8 cellular contexts compared by ENCODE assay signal in genomic region chr14:104690266-104690711, GRCh38. TPM values are rescaled to one million over a fixed set of nuclear protein-coding genes. Genes with fewer than 3 reads are reported as not detected.
A peak's percentile ranks its signal among the peaks of the same experiment; 100 is the strongest.
DNase-seq lines count a peak whose midpoint lies in the region; ATAC-seq and TF ChIP-seq lines count a peak whose summit lies in the region.

No MANE protein-coding gene starts in this region.

- H3K4me1 Mint-ChIP-seq in GM23338 (peaks cover 25% of the 10 kb centered on the region), activated B cell treated with CpG ODN at 0.5 μM for 24 hours (peaks cover 68% of the 10 kb centered on the region)

- H3K4me3 Mint-ChIP-seq in GM23338 = peak overlapping the region; percentile 71
- H3K4me3 Mint-ChIP-seq in activated B cell treated with CpG ODN at 0.5 μM for 24 hours = peak overlapping the region; percentile 72

- H3K79me2 ChIP-seq in GM23338 (replicated peaks; ENCODE audit: insufficient read depth) = peaks cover 46% of the 10 kb centered on the region

- no peaks in the 10 kb centered on the region; the same call in 2 of the 3 replicates for H3K9me3 Mint-ChIP-seq in GM23338
- no peaks in the 10 kb centered on the region for H3K9me3 Mint-ChIP-seq in activated B cell treated with CpG ODN at 0.5 μM for 24 hours

- peak overlapping the region; percentile 95 for H3K4me2 ChIP-seq in GM23338

- TF ChIP-seq CTCF in GM23338 (conservative IDR thresholded peaks at IDR 0.05; ENCODE audit: low read depth in 2 of 2) (no peak), activated B cell treated with CpG ODN at 0.5 μM for 24 hours (IDR thresholded peaks at IDR 0.05) (no peak)

- POLR2A ChIA-PET in activated B cell treated with CpG ODN at 0.5 μM for 24 hours (lab: Charles Lee) = interaction anchor here (1.1 to 1.8 kb wide), 5 partner anchors 10 to 62 kb away, joined by 4 to 7 read pairs (median 4); partner anchors contain the start of gene SIVA1

- ATAC-seq in GM23338 (no peak), activated B cell treated with CpG ODN at 0.5 μM for 24 hours (ENCODE audit: low read depth) (no peak), left ventricle myocardium superior (no peak), HG03039 (IDR thresholded peaks at IDR 0.05; ENCODE audit: unreplicated experiment) (no peak), HG03342 (IDR thresholded peaks at IDR 0.05; ENCODE audit: unreplicated experiment) (no peak)

- H4K20me1 ChIP-seq in GM23338 (replicated peaks; ENCODE audit: insufficient read depth) = 0 out of 2 replicates have a peak, but pooled peaks cover 2% of the 10 kb centered on the region

- H3K27ac ChIP-seq in GM23338 (ENCODE audit: low read depth) (no peak overlapping the region), skin epidermis (peak overlapping the region in 19 of 21 experiments; percentile 73 to 95 (median 87))

- no peak overlapping the region for H2AFZ ChIP-seq in GM23338

- CTCF ChIA-PET in activated B cell treated with CpG ODN at 0.5 μM for 24 hours (lab: Charles Lee) = no interaction called here

- intact Hi-C loops in activated B cell treated with CpG ODN at 0.5 μM for 24 hours (cut with micrococcal nuclease) = no loop called here
- intact Hi-C loops in left ventricle myocardium superior (cut with micrococcal nuclease) = no loop called here

- H3K4me3 ChIP-seq in GM23338 (peak overlapping the region; percentile 78), skin epidermis (peak overlapping the region; percentile 65 to 97 (median 96))

- 0 out of 2 replicates have a peak, but pooled peaks cover 5% of the 10 kb centered on the region for H3F3A ChIP-seq in GM23338 (replicated peaks; ENCODE audit: low read depth)

- DNase-seq in GM23338 (ENCODE audit: low spot score) (no peak), activated B cell treated with CpG ODN at 0.5 μM for 24 hours (no peak), left ventricle myocardium superior (peak; percentile 32), NCI-H2227 treated with DMSO at 0.1 percent for 48 hours (lab: John Stamatoyannopoulos, UW) (no peak), AG08395 (ENCODE audit: low spot score) (no peak)

- peaks cover 33% of the 10 kb centered on the region for H3K4me1 ChIP-seq in GM23338 (ENCODE audit: insufficient read depth)

- H3K36me3 ChIP-seq in GM23338 (ENCODE audit: insufficient read depth) = no peaks in the 10 kb centered on the region

- no peaks in the 10 kb centered on the region for H3K9me2 ChIP-seq in GM23338 (ENCODE audit: insufficient read depth)

- H3K27ac Mint-ChIP-seq in GM23338 = no peak overlapping the region
- no peak overlapping the region for H3K27ac Mint-ChIP-seq in activated B cell treated with CpG ODN at 0.5 μM for 24 hours

- no peaks in the 10 kb centered on the region for H3K27me3 ChIP-seq in GM23338 (ENCODE audit: insufficient read depth)

- peaks cover 20% of the 10 kb centered on the region for H3K27me3 Mint-ChIP-seq in GM23338 (ENCODE audit: insufficient read depth, low read depth, poor library complexity)
- no peaks in the 10 kb centered on the region for H3K27me3 Mint-ChIP-seq in activated B cell treated with CpG ODN at 0.5 μM for 24 hours

- H3K36me3 Mint-ChIP-seq in GM23338 (ENCODE audit: low read depth) = no peaks in the 10 kb centered on the region
- no peaks in the 10 kb centered on the region for H3K36me3 Mint-ChIP-seq in activated B cell treated with CpG ODN at 0.5 μM for 24 hours (ENCODE audit: low read depth)

TF ChIP-seq in GM23338, 12 proteins besides CTCF, POLR2A, EP300 and RAD21:
- TF ChIP-seq NANOG (IDR thresholded peaks at IDR 0.05; ENCODE audit: borderline replicate concordance) = no peak
- TF ChIP-seq EZH2phosphoT487 (IDR thresholded peaks at IDR 0.05; ENCODE audit: unreplicated experiment) = no peak
- no peak for TF ChIP-seq JUNB (IDR thresholded peaks at IDR 0.05; ENCODE audit: unreplicated experiment)
- TF ChIP-seq REST (IDR thresholded peaks at IDR 0.05; ENCODE audit: unreplicated experiment) = no peak
- no peak for TF ChIP-seq STAT1 (IDR thresholded peaks at IDR 0.05; ENCODE audit: unreplicated experiment)

RNA-seq across cellular contexts. Expression of gene INF2, which starts 0.9 kb away (rescaled TPM):
- 52.4 and 75.5 TPM in 2 replicates for total RNA-seq in GM23338 (2014; rRNA removed; shearing (Covaris generic))
- polyA plus RNA-seq in GM23338 (2016; fragmentation: Nextera tagmentation; extraction: Ambion mirVana) = 36.7 and 37.2 TPM in 2 replicates
- total RNA-seq in activated B cell treated with CpG ODN at 0.5 μM for 24 hours (38.6 and 47.2 TPM in 2 replicates), left ventricle myocardium superior (30.4 TPM)

RNA-seq across cellular contexts. Expression of gene ADSS1, which starts 33.7 kb away (rescaled TPM):
- 4.3 and 11.6 TPM in 2 replicates for total RNA-seq in GM23338 (2014; rRNA removed; shearing (Covaris generic))
- polyA plus RNA-seq in GM23338 (2016; fragmentation: Nextera tagmentation; extraction: Ambion mirVana) = 9.5 and 12.4 TPM in 2 replicates
- 0.18 and 0.39 TPM in 2 replicates for total RNA-seq in activated B cell treated with CpG ODN at 0.5 μM for 24 hours
- total RNA-seq in left ventricle myocardium superior = 226 TPM

Comparison
In these comparisons a context has a peak if more than half of its experiments do, and no peak if none do; other contexts are left out.
1. RNA of gene ADSS1, which starts 33.7 kb away (total RNA-seq): 226 TPM in left ventricle myocardium superior (single experiment); 4.3 to 11.6 TPM in GM23338 and 0.18 to 0.39 TPM in activated B cell treated with CpG ODN at 0.5 μM for 24 hours; every median in the first group is over 10 times any median in the second.